Comparison of ENCODE assay signal across 8 cellular contexts in genomic region chr3:197554562-197555280, GRCh38. TPM values are rescaled to one million over a fixed set of nuclear protein-coding genes. Genes with fewer than 3 reads are reported as not detected.
DNase-seq lines count a peak whose midpoint lies in the region; ATAC-seq and TF ChIP-seq lines count a peak whose summit lies in the region.

No MANE protein-coding gene starts in this region.

- peaks cover 15% of the 10 kb centered on the region for H3K36me3 Mint-ChIP-seq in CD4-positive, alpha-beta T cell (ENCODE audit: low read depth)
- H3K36me3 Mint-ChIP-seq in activated CD4-positive, alpha-beta memory T cell treated with anti-CD3 and anti-CD28 coated beads for 36 hours = peaks cover 13% of the 10 kb centered on the region

- POLR2A ChIA-PET in CD4-positive, alpha-beta T cell (lab: Charles Lee) = interaction anchor here (0.9 to 1.9 kb wide), 3 partner anchors 58 to 195 kb away, joined by 3 to 6 read pairs (median 5); partner anchors contain the start of gene FYTTD1
- POLR2A ChIA-PET in activated CD4-positive, alpha-beta memory T cell treated with anti-CD3 and anti-CD28 coated beads for 36 hours (lab: Charles Lee) = interaction anchor here (1.1 to 1.2 kb wide), 2 partner anchors 157 to 181 kb away, joined by 3 read pairs; no protein-coding TSS in a partner anchor

- TF ChIP-seq POLR2A in lower leg skin (IDR thresholded peaks at IDR 0.05) = no peak

- ATAC-seq in CD4-positive, alpha-beta T cell (ENCODE audit: poor library complexity) = peak; percentile 93
- peak; percentile 96 for ATAC-seq in GM19397 (IDR thresholded peaks at IDR 0.05; ENCODE audit: unreplicated experiment)
- ATAC-seq in HG03565 (IDR thresholded peaks at IDR 0.05; ENCODE audit: unreplicated experiment) = peak; percentile 95

- H3K27me3 ChIP-seq in CD4-positive, alpha-beta T cell (ENCODE audit: control insufficient read depth, insufficient read depth, low read length) = no peaks in the 10 kb centered on the region
- H3K27me3 ChIP-seq in duodenal mucosa (ENCODE audit: control insufficient read depth in 1 of 2, insufficient read depth in 2 of 2, low read length in 2 of 2) = no peaks in the 10 kb centered on the region

- DNase-seq in CD4-positive, alpha-beta T cell = peak; percentile 79 to 91 (median 86)
- peak; percentile 99 for DNase-seq in NCI-H774 (lab: John Stamatoyannopoulos, UW)
- peak; percentile 97 for DNase-seq in activated CD4-positive, alpha-beta memory T cell treated with anti-CD3 and anti-CD28 coated beads for 36 hours
- DNase-seq in lower leg skin (ENCODE audit: low spot score in 2 of 2) = peak; percentile 92 to 99
- DNase-seq in stimulated activated CD4-positive, alpha-beta T cell treated with anti-CD3 and anti-CD28 coated beads, Interleukin-4, amount 100 ng/mL, for 4 hours = peak; percentile 89 to 90

- H3K9me3 ChIP-seq in CD4-positive, alpha-beta T cell (ENCODE audit: control insufficient read depth, low read length) = no peaks in the 10 kb centered on the region
- H3K9me3 ChIP-seq in duodenal mucosa (ENCODE audit: control insufficient read depth in 1 of 2, low read length in 2 of 2) = no peaks in the 10 kb centered on the region

- CTCF ChIA-PET in CD4-positive, alpha-beta T cell (lab: Charles Lee) = interaction anchor here (0.7 to 1.1 kb wide), 2 partner anchors 18 to 298 kb away, joined by 3 to 4 read pairs; no protein-coding TSS in a partner anchor
- CTCF ChIA-PET in activated CD4-positive, alpha-beta memory T cell treated with anti-CD3 and anti-CD28 coated beads for 36 hours (lab: Charles Lee) = no interaction called here

- H3K27ac Mint-ChIP-seq in CD4-positive, alpha-beta T cell = peak overlapping the region; percentile 84
- peak overlapping the region; percentile 92 for H3K27ac Mint-ChIP-seq in activated CD4-positive, alpha-beta memory T cell treated with anti-CD3 and anti-CD28 coated beads for 36 hours

- H3K36me3 ChIP-seq in duodenal mucosa (ENCODE audit: control insufficient read depth in 1 of 2, insufficient read depth in 2 of 2, low read length in 2 of 2) = peaks cover 0 to 3% of the 10 kb centered on the region in 2 donors

- H3K27me3 Mint-ChIP-seq in CD4-positive, alpha-beta T cell = peaks cover 15% of the 10 kb centered on the region
- no peaks in the 10 kb centered on the region for H3K27me3 Mint-ChIP-seq in activated CD4-positive, alpha-beta memory T cell treated with anti-CD3 and anti-CD28 coated beads for 36 hours

- H3K9ac ChIP-seq in duodenal mucosa (ENCODE audit: low read depth in 1 of 2, low read length in 2 of 2) = peak overlapping the region; percentile 79 to 92

- 0% methylated on average over 24 to 37 of the region's 60 CpGs for WGBS in lower leg skin, 2 donors

- intact Hi-C loops in CD4-positive, alpha-beta T cell (cut with DNase I, micrococcal nuclease) = loop anchor here in 1 of 2 experiments (5.0 to 10.0 kb wide), 4 partner anchors 198 to 610 kb away; partner anchors contain the start of genes DLG1 and NCBP2
- intact Hi-C loops in activated CD4-positive, alpha-beta memory T cell treated with anti-CD3 and anti-CD28 coated beads for 36 hours (cut with micrococcal nuclease) = loop anchor here (1.0 to 5.0 kb wide), 3 partner anchors 58 to 256 kb away; partner anchors contain the start of gene DLG1
- intact Hi-C loops in lower leg skin (cut with DNase I; ENCODE audit: low total_unique reads) = no loop called here

- peak; percentile 64 for TF ChIP-seq CTCF in CD4-positive, alpha-beta T cell (IDR thresholded peaks at IDR 0.05)
- TF ChIP-seq CTCF in lower leg skin (IDR thresholded peaks at IDR 0.05) = no peak

- peak overlapping the region; percentile 81 for H3K27ac ChIP-seq in CD4-positive, alpha-beta T cell (ENCODE audit: low read depth, low read length)
- H3K27ac ChIP-seq in duodenal mucosa (ENCODE audit: low read depth, low read length) = peak overlapping the region; percentile 91

- peak overlapping the region; percentile 85 to 86 for H3K4me3 ChIP-seq in duodenal mucosa (ENCODE audit: low read depth in 1 of 2, low read length in 2 of 2)
- H3K4me3 ChIP-seq in lower leg skin (ENCODE audit: low read depth, poor library complexity, severe bottlenecking) = peak overlapping the region; percentile 83

- peaks cover 31% of the 10 kb centered on the region for H3K4me1 Mint-ChIP-seq in CD4-positive, alpha-beta T cell (ENCODE audit: low read depth)
- peaks cover 12% of the 10 kb centered on the region for H3K4me1 Mint-ChIP-seq in activated CD4-positive, alpha-beta memory T cell treated with anti-CD3 and anti-CD28 coated beads for 36 hours (ENCODE audit: low read depth)

- peaks cover 17 to 24% of the 10 kb centered on the region in 2 donors for H3K4me1 ChIP-seq in duodenal mucosa (ENCODE audit: control insufficient read depth in 1 of 2, insufficient read depth in 2 of 2, low read length in 2 of 2)

- H3K4me3 Mint-ChIP-seq in CD4-positive, alpha-beta T cell = peak overlapping the region; percentile 96
- H3K4me3 Mint-ChIP-seq in activated CD4-positive, alpha-beta memory T cell treated with anti-CD3 and anti-CD28 coated beads for 36 hours = peak overlapping the region; percentile 89

- no peaks in the 10 kb centered on the region for H3K9me3 Mint-ChIP-seq in CD4-positive, alpha-beta T cell
- no peaks in the 10 kb centered on the region for H3K9me3 Mint-ChIP-seq in activated CD4-positive, alpha-beta memory T cell treated with anti-CD3 and anti-CD28 coated beads for 36 hours

RNA-seq across cellular contexts. Expression of gene BDH1, which starts 1.0 kb away (rescaled TPM):
- total RNA-seq in CD4-positive, alpha-beta T cell = 10 to 100 TPM; 17.7 to 22.2 TPM
- 10 to 100 TPM; 86.6 to 90.5 TPM for total RNA-seq in activated CD4-positive, alpha-beta memory T cell treated with anti-CD3 and anti-CD28 coated beads for 36 hours
- total RNA-seq in lower leg skin = 10 to 100 TPM; 56.3 to 86.1 (median 59.7) TPM

Comparison
In these comparisons a context has a peak if more than half of its experiments do, and no peak if none do; other contexts are left out.
1. Peak in every context shown above with its lines: DNase-seq, ATAC-seq, H3K4me3 ChIP-seq and H3K27ac ChIP-seq.